Comparison of ENCODE assay signal across 9 cellular contexts in the genomic region with DNA sequence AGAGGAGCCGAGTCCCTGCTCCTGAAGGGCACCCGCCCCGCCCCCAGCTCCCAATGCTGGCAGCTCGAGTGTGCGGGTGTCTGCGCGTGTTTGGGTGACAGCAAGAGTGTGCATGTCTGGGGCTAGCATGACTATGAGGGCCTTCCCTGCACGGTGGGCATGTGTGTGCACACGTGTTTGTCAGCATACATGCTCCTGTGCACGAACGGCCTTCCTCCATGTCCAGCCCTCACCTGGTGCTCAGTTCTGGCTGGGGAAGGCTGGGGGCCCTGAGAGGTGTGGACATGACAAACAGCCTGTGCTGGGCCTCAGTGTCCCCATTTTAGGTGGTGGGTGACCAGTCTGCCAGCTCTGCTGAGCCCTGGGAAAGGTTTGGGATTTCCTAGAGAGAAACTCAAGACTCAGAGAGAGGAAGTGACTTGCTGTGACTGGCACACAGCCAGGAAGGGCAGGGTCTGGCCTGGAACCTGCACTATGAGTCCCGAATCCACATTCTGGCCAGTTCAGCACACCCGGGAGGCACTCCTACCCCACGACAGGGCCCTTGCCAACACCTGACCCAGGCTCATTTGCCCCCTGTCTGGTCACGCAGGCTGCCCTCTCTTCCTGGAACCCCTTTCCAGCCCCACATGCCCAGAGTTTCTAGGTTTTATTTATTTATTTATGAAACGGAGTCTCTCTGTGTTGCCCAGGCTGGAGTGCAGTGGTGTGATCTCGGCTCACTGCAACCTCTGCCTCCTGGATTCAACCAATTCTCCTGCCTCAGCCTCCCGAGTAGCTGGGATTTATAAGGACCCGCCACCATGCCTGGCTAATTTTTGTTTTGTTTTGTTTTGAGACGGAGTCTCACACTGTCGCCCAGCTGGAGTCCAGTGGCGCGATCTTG. TPM values are rescaled to one million over a fixed set of nuclear protein-coding genes. Genes with fewer than 3 reads are reported as not detected.
DNase-seq lines count a peak whose midpoint lies in the region; FAIRE-seq and TF ChIP-seq lines count a peak whose summit lies in the region.
"Had no signal": no experiment of that assay in that cellular context is flagged by ENCODE, and none has a peak within 500 bp of the region (broad histone marks: within the 10 kb centered on the region; RNA-seq: fewer than 3 reads in every experiment).

No MANE protein-coding gene starts in this region.

- H3K79me2 ChIP-seq in MM.1S (ENCODE audit: low read length): no peaks in the 10 kb centered on the region

- no peaks in the 10 kb centered on the region for H3K9me3 Mint-ChIP-seq in activated T-cell treated with anti-CD3 and anti-CD28 coated beads, Interleukin-2, amount 50 U/mL, for 24 hours
- H3K9me3 Mint-ChIP-seq in osteocyte (ENCODE audit: unreplicated experiment): no peaks in the 10 kb centered on the region

- no peaks in the 10 kb centered on the region for H3K9me2 ChIP-seq in MM.1S (replicated peaks; ENCODE audit: insufficient read depth, low read length)

- FAIRE-seq in bronchial epithelial cell (lab: Jason Lieb, UNC): peak; percentile 77

- 75 to 83% methylated on average over 18 to 23 of the region's 23 CpGs for WGBS in testis, 2 donors

- no peak overlapping the region for H3K4me2 ChIP-seq in MM.1S (ENCODE audit: low read depth, low read length)

- H3K27ac Mint-ChIP-seq in activated T-cell treated with anti-CD3 and anti-CD28 coated beads, Interleukin-2, amount 50 U/mL, for 24 hours: peak overlapping the region; percentile 26
- peak overlapping the region; percentile 34 for H3K27ac Mint-ChIP-seq in osteocyte (ENCODE audit: unreplicated experiment)

- H3K36me3 ChIP-seq in bronchial epithelial cell (ENCODE audit: control insufficient read depth, insufficient read depth, low read length) (no peaks in the 10 kb centered on the region), MM.1S (replicated peaks; ENCODE audit: insufficient read depth, low read length) (no peaks in the 10 kb centered on the region), testis (ENCODE audit: low read depth, missing control alignments) (no peaks in the 10 kb centered on the region)

- H3K4me1 ChIP-seq in MM.1S (ENCODE audit: low read length) (peaks cover 11% of the 10 kb centered on the region; the same call in 1 of the 2 replicates), testis (peaks cover 7% of the 10 kb centered on the region)

- peaks cover 1% of the 10 kb centered on the region for H3K36me3 Mint-ChIP-seq in activated T-cell treated with anti-CD3 and anti-CD28 coated beads, Interleukin-2, amount 50 U/mL, for 24 hours (ENCODE audit: low read depth)
- H3K36me3 Mint-ChIP-seq in osteocyte (ENCODE audit: unreplicated experiment): no peaks in the 10 kb centered on the region

- TF ChIP-seq CTCF in bronchial epithelial cell (IDR thresholded peaks at IDR 0.05; ENCODE audit: insufficient read depth, low read length, severe bottlenecking) (no peak), osteocyte (IDR thresholded peaks at IDR 0.05) (no peak), MM.1S (IDR thresholded peaks at IDR 0.05; ENCODE audit: low read length) (no peak), testis (IDR thresholded peaks at IDR 0.05) (no peak)

- no peak for DNase-seq in activated T-cell treated with anti-CD3 and anti-CD28 coated beads, Interleukin-2, amount 50 U/mL, for 24 hours
- DNase-seq in activated T-cell treated with anti-CD3 and anti-CD28 coated beads, Interleukin-2, amount 50 U/mL, for 48 hours: no peak
- peak; percentile 52 for DNase-seq in NCI-H2029 (lab: John Stamatoyannopoulos, UW)
- peak; percentile 68 for DNase-seq in bronchial epithelial cell (ENCODE audit: low read depth)
- peak; percentile 89 for DNase-seq in osteocyte (ENCODE audit: extremely low spot score, unreplicated experiment)
- no peak for DNase-seq in SW480 (ENCODE audit: low spot score)
- DNase-seq in MM.1S: no peak
- no peak for DNase-seq in testis

- H3K27me3 Mint-ChIP-seq in activated T-cell treated with anti-CD3 and anti-CD28 coated beads, Interleukin-2, amount 50 U/mL, for 24 hours: peaks cover 26% of the 10 kb centered on the region
- peaks cover 22% of the 10 kb centered on the region for H3K27me3 Mint-ChIP-seq in osteocyte (ENCODE audit: unreplicated experiment)

- no peaks in the 10 kb centered on the region for H4K20me1 ChIP-seq in MM.1S (ENCODE audit: insufficient read depth, low read length)

- H3K27me3 ChIP-seq in bronchial epithelial cell (ENCODE audit: control insufficient read depth, insufficient read depth, low read length): peaks cover 23% of the 10 kb centered on the region
- peaks cover 27% of the 10 kb centered on the region for H3K27me3 ChIP-seq in MM.1S (replicated peaks; ENCODE audit: insufficient read depth, low read length)
- no peaks in the 10 kb centered on the region for H3K27me3 ChIP-seq in testis

- H3K4me3 ChIP-seq in bronchial epithelial cell (ENCODE audit: low read depth, low read length) (no peak overlapping the region), MM.1S (ENCODE audit: low read length) (no peak overlapping the region), testis (no peak overlapping the region)

- intact Hi-C loops in testis (cut with DNase I; ENCODE audit: low total_unique reads): no loop called here

- H3K27ac ChIP-seq in MM.1S (ENCODE audit: low read length) (no peak overlapping the region), testis (no peak overlapping the region)

- TF ChIP-seq POLR2A in testis (IDR thresholded peaks at IDR 0.05): no peak

- H3K4me3 Mint-ChIP-seq in activated T-cell treated with anti-CD3 and anti-CD28 coated beads, Interleukin-2, amount 50 U/mL, for 24 hours: no peak overlapping the region
- peak overlapping the region; percentile 14 for H3K4me3 Mint-ChIP-seq in osteocyte (ENCODE audit: unreplicated experiment)

- H2AFZ ChIP-seq in MM.1S (ENCODE audit: low read length): no peak overlapping the region

- no peak overlapping the region for H3K9ac ChIP-seq in MM.1S (ENCODE audit: low read length)

- H3K9me3 ChIP-seq in MM.1S (replicated peaks; ENCODE audit: insufficient read depth, low read length): no peaks in the 10 kb centered on the region
- no peaks in the 10 kb centered on the region for H3K9me3 ChIP-seq in testis

- peaks cover 30% of the 10 kb centered on the region for H3K4me1 Mint-ChIP-seq in activated T-cell treated with anti-CD3 and anti-CD28 coated beads, Interleukin-2, amount 50 U/mL, for 24 hours (ENCODE audit: low read depth)
- peaks cover 24% of the 10 kb centered on the region for H3K4me1 Mint-ChIP-seq in osteocyte (ENCODE audit: unreplicated experiment)

- no peaks in the 10 kb centered on the region for H3F3A ChIP-seq in MM.1S (ENCODE audit: insufficient read depth, low read length)

RNA-seq across cellular contexts. Expression of a gene that starts 3.3 kb away (rescaled TPM):
- total RNA-seq in bronchial epithelial cell (not detected in 2 replicates), osteocyte (not detected in 2 replicates), testis (1 to 10 TPM; 1.3 to 1.4 TPM)
- not detected for polyA plus RNA-seq in testis (ENCODE audit: insufficient read depth, low read depth, low replicate concordance)
- total RNA-seq: urinary bladder had no signal
- polyA plus RNA-seq: urinary bladder had no signal

RNA-seq across cellular contexts. Expression of a gene that starts 8.5 kb away (rescaled TPM):
- total RNA-seq in bronchial epithelial cell: under 0.01 TPM in 2 replicates
- 0.18 and 0.27 TPM in 2 replicates for total RNA-seq in osteocyte
- 1 to 10 TPM in 1 of 2 donors, under 1 TPM in 1; 0.56 to 1.9 TPM for total RNA-seq in testis
- polyA plus RNA-seq in testis (ENCODE audit: insufficient read depth, low read depth, low replicate concordance): 0.69 TPM

RNA-seq across cellular contexts. Expression of a gene that starts 28.8 kb away (rescaled TPM):
- total RNA-seq in bronchial epithelial cell (1.3 and 3.5 TPM in 2 replicates), osteocyte (6.9 and 7.2 TPM in 2 replicates), testis (10 to 100 TPM; 15.5 to 28.2 TPM)
- 15.7 TPM for polyA plus RNA-seq in testis (ENCODE audit: insufficient read depth, low read depth, low replicate concordance)

RNA-seq across cellular contexts. Expression of a gene that starts 51.1 kb away (rescaled TPM):
- under 0.01 TPM in 2 replicates for total RNA-seq in bronchial epithelial cell
- total RNA-seq in osteocyte: 0.42 and 0.46 TPM in 2 replicates
- 1 to 10 TPM; 1.6 to 2.2 TPM for total RNA-seq in testis
- polyA plus RNA-seq in testis (ENCODE audit: insufficient read depth, low read depth, low replicate concordance): 2.4 TPM

Comparison
In these comparisons a context has a peak if more than half of its experiments do, and no peak if none do; other contexts are left out.
1. DNase-seq: peak in NCI-H2029 (single experiment), bronchial epithelial cell (single experiment) and osteocyte (single experiment); none in activated T-cell treated with anti-CD3 and anti-CD28 coated beads, Interleukin-2, amount 50 U/mL, for 24 hours (single experiment), activated T-cell treated with anti-CD3 and anti-CD28 coated beads, Interleukin-2, amount 50 U/mL, for 48 hours (0 of 2), SW480 (single experiment), MM.1S (single experiment) and testis (single experiment).